In the genomic region with DNA sequence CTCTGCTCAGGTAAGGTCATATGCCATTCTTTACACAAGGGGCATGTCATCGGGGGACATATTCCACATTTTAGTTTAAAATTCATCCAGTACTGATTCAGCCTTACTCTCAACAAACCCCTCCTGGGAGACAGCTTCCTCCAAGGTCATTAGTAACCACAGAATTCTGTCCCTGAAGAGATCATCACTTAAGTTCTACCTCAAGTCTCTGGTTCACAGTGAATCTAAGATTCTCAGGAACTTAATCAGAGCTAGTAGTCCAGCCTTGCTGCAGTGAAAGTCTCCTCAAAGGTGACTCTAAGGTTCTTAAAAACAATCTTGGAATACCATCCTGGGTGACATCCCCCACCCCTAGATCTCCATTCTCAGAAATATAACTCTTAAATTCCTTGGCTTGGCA, we compare ENCODE assay signal across 27 cellular contexts. TPM values are rescaled to one million over a fixed set of nuclear protein-coding genes. Genes with fewer than 3 reads are reported as not detected.
"Had no signal": no experiment of that assay in that cellular context is flagged by ENCODE, and none has a peak within 500 bp of the region (broad histone marks: within the 10 kb centered on the region; RNA-seq: fewer than 3 reads in every experiment).

No MANE protein-coding gene starts in this region.

- H3K9me3 ChIP-seq: adrenal gland, SJSA1 had no signal

- H3K27me3 Mint-ChIP-seq: activated CD4-positive, alpha-beta memory T cell treated with anti-CD3 and anti-CD28 coated beads for 36 hours; brain; central memory CD8-positive, alpha-beta T cell had no signal

- H3K27me3 ChIP-seq: adrenal gland, SJSA1 had no signal

- ATAC-seq: activated T-cell treated with anti-CD3 and anti-CD28 coated beads, Interleukin-2, amount 50 U/mL, for 72 hours; PC-3; SK-N-SH treated with all-trans-retinoic acid at 6 μM for 48 hours had no signal

- H3K4me1 ChIP-seq: SJSA1 had no signal

- DNase-seq: activated CD4-positive, alpha-beta memory T cell treated with anti-CD3 and anti-CD28 coated beads for 36 hours; activated CD4-positive, alpha-beta T cell treated with anti-CD3 and anti-CD28 coated beads, Interleukin-2, amount 10 ng/mL, durations not matched to agents 7 days and 5 days; activated CD4-positive, CD25-positive, alpha-beta regulatory T cell; activated CD8-positive, alpha-beta memory T cell treated with anti-CD3 and anti-CD28 coated beads, Interleukin-2, amount 50 U/mL, for 4 hours; activated gamma-delta T cell treated with Interleukin-2 at 50 U/mL for 16 hours; activated naive CD4-positive, alpha-beta T cell treated with anti-CD3 and anti-CD28 coated beads, Interleukin-2, amount 50 U/mL, for 16 hours; activated naive CD8-positive, alpha-beta T cell treated with anti-CD3 and anti-CD28 coated beads, Interleukin-2, amount 10 ng/mL, durations not matched to agents 7 days and 5 days; activated T-cell treated with anti-CD3 and anti-CD28 coated beads, Interleukin-2, amount 50 U/mL, for 72 hours; adrenal gland; aorta; NCI-H1105 treated with DMSO at 0.1 percent for 48 hours; NCI-H1436 treated with DMSO at 0.1 percent for 48 hours; NCI-H187; NCI-H2081; NCI-H446; NCI-H524; PC-3; SHP77; SW 1271; T-helper 9 cell had no signal

- H3K4me3 Mint-ChIP-seq: activated CD4-positive, alpha-beta memory T cell treated with anti-CD3 and anti-CD28 coated beads for 36 hours; activated CD4-positive, alpha-beta T cell treated with anti-CD3 and anti-CD28 coated beads, Interleukin-2, amount 10 ng/mL, durations not matched to agents 7 days and 5 days; activated naive CD8-positive, alpha-beta T cell treated with anti-CD3 and anti-CD28 coated beads, Interleukin-2, amount 10 ng/mL, durations not matched to agents 7 days and 5 days; activated T-cell treated with anti-CD3 and anti-CD28 coated beads, Interleukin-2, amount 50 U/mL, for 72 hours; brain; central memory CD8-positive, alpha-beta T cell; T-helper 1 cell treated with Interleukin-12 subunit alpha and Interleukin-12 subunit beta and Interleukin-4 antibody, amounts not matched to agents 30 μg/mL and 1 μg/mL, for 36 hours had no signal

- H3K27ac Mint-ChIP-seq: activated CD4-positive, alpha-beta memory T cell treated with anti-CD3 and anti-CD28 coated beads for 36 hours; activated CD4-positive, alpha-beta T cell treated with anti-CD3 and anti-CD28 coated beads, Interleukin-2, amount 10 ng/mL, durations not matched to agents 7 days and 5 days; activated naive CD8-positive, alpha-beta T cell treated with anti-CD3 and anti-CD28 coated beads, Interleukin-2, amount 10 ng/mL, durations not matched to agents 7 days and 5 days; activated T-cell treated with anti-CD3 and anti-CD28 coated beads, Interleukin-2, amount 50 U/mL, for 72 hours; activated T-helper 2 cell treated with anti-CD3 and anti-CD28 coated beads, Interferon-gamma antibody, Interleukin-2, Interleukin-4, amounts not matched to agents 10 μg/mL and 5 μg/mL and 100 μg/mL, durations not matched to agents 14 hours and 24 hours and 36 hours; brain; T-helper 1 cell treated with Interleukin-12 subunit alpha and Interleukin-12 subunit beta and Interleukin-4 antibody, amounts not matched to agents 30 μg/mL and 1 μg/mL, for 36 hours had no signal

- H3K27ac ChIP-seq: adrenal gland, SJSA1 had no signal

- H3K9me3 Mint-ChIP-seq: activated CD4-positive, alpha-beta memory T cell treated with anti-CD3 and anti-CD28 coated beads for 36 hours; activated CD4-positive, alpha-beta T cell treated with anti-CD3 and anti-CD28 coated beads, Interleukin-2, amount 10 ng/mL, durations not matched to agents 7 days and 5 days; activated naive CD8-positive, alpha-beta T cell treated with anti-CD3 and anti-CD28 coated beads, Interleukin-2, amount 10 ng/mL, durations not matched to agents 7 days and 5 days; activated T-cell treated with anti-CD3 and anti-CD28 coated beads, Interleukin-2, amount 50 U/mL, for 72 hours; activated T-helper 2 cell treated with anti-CD3 and anti-CD28 coated beads, Interferon-gamma antibody, Interleukin-2, Interleukin-4, amounts not matched to agents 10 μg/mL and 5 μg/mL and 100 μg/mL, durations not matched to agents 14 hours and 24 hours and 36 hours; brain; central memory CD8-positive, alpha-beta T cell; T-helper 1 cell treated with Interleukin-12 subunit alpha and Interleukin-12 subunit beta and Interleukin-4 antibody, amounts not matched to agents 30 μg/mL and 1 μg/mL, for 36 hours had no signal

- H3K4me1 Mint-ChIP-seq: activated CD4-positive, alpha-beta T cell treated with anti-CD3 and anti-CD28 coated beads, Interleukin-2, amount 10 ng/mL, durations not matched to agents 7 days and 5 days; central memory CD8-positive, alpha-beta T cell had no signal

- H3K4me3 ChIP-seq: adrenal gland, SJSA1 had no signal

- H3K36me3 ChIP-seq: adrenal gland, SJSA1 had no signal

RNA-seq across cellular contexts. Expression of a gene that starts 18.9 kb away (rescaled TPM):
- total RNA-seq: activated CD4-positive, alpha-beta memory T cell treated with anti-CD3 and anti-CD28 coated beads for 36 hours; activated CD4-positive, alpha-beta T cell treated with anti-CD3 and anti-CD28 coated beads, Interleukin-2, amount 10 ng/mL, durations not matched to agents 7 days and 5 days; activated CD8-positive, alpha-beta memory T cell treated with anti-CD3 and anti-CD28 coated beads for 36 hours; activated naive CD8-positive, alpha-beta T cell treated with anti-CD3 and anti-CD28 coated beads, Interleukin-2, amount 10 ng/mL, durations not matched to agents 7 days and 5 days; activated T-cell treated with anti-CD3 and anti-CD28 coated beads, Interleukin-2, amount 50 U/mL, for 72 hours; activated T-helper 2 cell treated with anti-CD3 and anti-CD28 coated beads, Interferon-gamma antibody, Interleukin-2, Interleukin-4, amounts not matched to agents 10 μg/mL and 5 μg/mL and 100 μg/mL, durations not matched to agents 14 hours and 24 hours and 36 hours; adrenal gland; aorta; PC-3; SJSA1 had no signal
- polyA plus RNA-seq: aorta had no signal
